ENCODE assay signal across 8 cellular contexts in the genomic region with DNA sequence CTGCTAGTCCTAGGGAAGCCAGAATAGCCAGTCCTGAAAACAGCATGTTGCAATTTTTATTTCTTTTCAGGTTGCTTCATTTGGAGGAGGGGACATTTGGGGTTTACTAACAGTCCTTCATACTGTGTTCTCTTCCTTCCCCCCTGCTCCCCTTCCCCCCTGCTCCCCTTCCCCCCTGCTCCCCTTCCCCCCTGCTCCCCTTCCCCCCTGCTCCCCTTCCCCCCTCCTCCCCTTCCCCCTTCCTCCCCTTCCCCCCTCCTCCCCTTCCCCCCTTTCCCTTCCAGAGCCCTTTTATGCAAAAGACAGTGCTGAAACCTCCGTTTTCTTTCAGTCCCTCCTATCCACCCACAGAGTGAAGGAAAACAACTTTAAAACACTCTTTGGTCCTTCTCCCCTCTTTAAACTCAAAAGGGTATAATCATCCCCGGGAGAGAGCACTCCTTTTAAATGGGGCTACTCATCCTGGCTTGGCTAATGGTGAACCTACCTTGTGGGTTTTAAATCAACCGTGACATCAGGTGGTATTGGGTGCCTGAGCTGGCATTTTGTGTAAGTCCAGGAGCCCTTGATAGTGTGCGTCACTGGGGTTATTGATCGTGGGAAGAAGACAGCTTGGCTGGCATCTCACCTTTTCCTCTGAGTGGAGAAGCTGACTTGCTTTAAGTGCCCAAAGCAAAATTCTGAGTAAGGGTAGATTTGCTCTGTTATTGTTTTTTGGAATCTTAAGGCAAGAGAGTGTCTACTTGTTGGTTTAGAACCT. TPM values are rescaled to one million over a fixed set of nuclear protein-coding genes. Genes with fewer than 3 reads are reported as not detected.
DNase-seq lines count a peak whose midpoint lies in the region; ATAC-seq and TF ChIP-seq lines count a peak whose summit lies in the region.

No MANE protein-coding gene starts in this region.

- peaks cover 56% of the 10 kb centered on the region for H4K20me1 ChIP-seq in hepatocyte (ENCODE audit: insufficient read depth, poor library complexity, severe bottlenecking)

- H3K27ac Mint-ChIP-seq in activated T-cell treated with anti-CD3 and anti-CD28 coated beads, Interleukin-2, amount 50 U/mL, for 72 hours, result peak overlapping the region; percentile 99

- peaks cover 73% of the 10 kb centered on the region for H3K79me2 ChIP-seq in hepatocyte

- no peaks in the 10 kb centered on the region for H3K27me3 Mint-ChIP-seq in activated T-cell treated with anti-CD3 and anti-CD28 coated beads, Interleukin-2, amount 50 U/mL, for 72 hours (ENCODE audit: low read depth)

- peaks cover 50% of the 10 kb centered on the region for H3K4me1 ChIP-seq in hepatocyte (ENCODE audit: insufficient read depth)

- DNase-seq in Daoy (ENCODE audit: low read depth) (peak; percentile 50), NCI-H2227 treated with DMSO at 0.1 percent for 48 hours (lab: John Stamatoyannopoulos, UW) (peak; percentile 16), hepatocyte (ENCODE audit: low spot score) (no peak), cortex of kidney (lab: John Stamatoyannopoulos, UW) (no peak), NCI-H1092 (lab: John Stamatoyannopoulos, UW) (no peak)
- peak; percentile 56 to 58 for DNase-seq in activated T-cell treated with anti-CD3 and anti-CD28 coated beads, Interleukin-2, amount 50 U/mL, for 72 hours
- peak; percentile 22 for DNase-seq in stimulated activated CD4-positive, alpha-beta T cell treated with anti-CD3 and anti-CD28 coated beads, Interleukin-12 subunit alpha, Interleukin-12 subunit beta, amount 100 ng/mL, for 4 hours

- H3K9me3 ChIP-seq in hepatocyte (ENCODE audit: low read depth), result no peaks in the 10 kb centered on the region

- H3K27me3 ChIP-seq in hepatocyte, result no peaks in the 10 kb centered on the region

- no peak for TF ChIP-seq CTCF in hepatocyte (IDR thresholded peaks at IDR 0.05; ENCODE audit: poor library complexity)

- no peak overlapping the region for H2AFZ ChIP-seq in hepatocyte

- H3K4me2 ChIP-seq in hepatocyte, result peak overlapping the region; percentile 86

- H3K36me3 ChIP-seq in hepatocyte (replicated peaks; ENCODE audit: insufficient read depth, low read depth), result no peaks in the 10 kb centered on the region

- peak; percentile 20 to 21 for ATAC-seq in activated T-cell treated with anti-CD3 and anti-CD28 coated beads, Interleukin-2, amount 50 U/mL, for 72 hours (replicated peaks in 1 of 2)
- no peak for ATAC-seq in GM19452 (IDR thresholded peaks at IDR 0.05; ENCODE audit: unreplicated experiment)

- H3K9me2 ChIP-seq in hepatocyte (replicated peaks; ENCODE audit: insufficient read depth), result no peaks in the 10 kb centered on the region

- H3K9me3 Mint-ChIP-seq in activated T-cell treated with anti-CD3 and anti-CD28 coated beads, Interleukin-2, amount 50 U/mL, for 72 hours, result no peaks in the 10 kb centered on the region

- WGBS in hepatocyte (ENCODE audit: low lambda C conversion rate, missing lambda C conversion rate), result 10% methylated on average over 5 of the region's 5 CpGs

- H3K4me3 Mint-ChIP-seq in activated T-cell treated with anti-CD3 and anti-CD28 coated beads, Interleukin-2, amount 50 U/mL, for 72 hours, result peak overlapping the region; percentile 94 to 95

- H3K4me3 ChIP-seq in hepatocyte, result peak overlapping the region; percentile 63

- peaks cover 62% of the 10 kb centered on the region for H3K4me1 Mint-ChIP-seq in activated T-cell treated with anti-CD3 and anti-CD28 coated beads, Interleukin-2, amount 50 U/mL, for 72 hours (ENCODE audit: low read depth)

- H3K36me3 Mint-ChIP-seq in activated T-cell treated with anti-CD3 and anti-CD28 coated beads, Interleukin-2, amount 50 U/mL, for 72 hours (ENCODE audit: insufficient read depth in 2 of 2), result peaks cover 8 to 12% of the 10 kb centered on the region in 2 donors

- H3K27ac ChIP-seq in hepatocyte, result peak overlapping the region; percentile 70

RNA-seq across cellular contexts. Expression of gene LARP1, which starts 2.6 kb away (rescaled TPM):
- total RNA-seq in Daoy (2014; rRNA removed; shearing (Covaris generic)), result 38.5 and 61.9 TPM in 2 replicates
- total RNA-seq in activated T-cell treated with anti-CD3 and anti-CD28 coated beads, Interleukin-2, amount 50 U/mL, for 72 hours, result 100 to 1,000 TPM; 248 to 266 TPM
- 68.4 and 75.0 TPM in 2 replicates for total RNA-seq in hepatocyte
- 62.9 and 64.7 TPM in 2 replicates for polyA plus RNA-seq in hepatocyte

Comparison
In these comparisons a context has a peak if more than half of its experiments do, and no peak if none do; other contexts are left out.
1. DNase-seq: peak in Daoy (single experiment), NCI-H2227 treated with DMSO at 0.1 percent for 48 hours (single experiment), activated T-cell treated with anti-CD3 and anti-CD28 coated beads, Interleukin-2, amount 50 U/mL, for 72 hours (2 of 2) and stimulated activated CD4-positive, alpha-beta T cell treated with anti-CD3 and anti-CD28 coated beads, Interleukin-12 subunit alpha, Interleukin-12 subunit beta, amount 100 ng/mL, for 4 hours (single experiment); none in hepatocyte (single experiment), cortex of kidney (single experiment) and NCI-H1092 (single experiment).